Comparison of ENCODE assay signal across 8 cellular contexts in the genomic region with DNA sequence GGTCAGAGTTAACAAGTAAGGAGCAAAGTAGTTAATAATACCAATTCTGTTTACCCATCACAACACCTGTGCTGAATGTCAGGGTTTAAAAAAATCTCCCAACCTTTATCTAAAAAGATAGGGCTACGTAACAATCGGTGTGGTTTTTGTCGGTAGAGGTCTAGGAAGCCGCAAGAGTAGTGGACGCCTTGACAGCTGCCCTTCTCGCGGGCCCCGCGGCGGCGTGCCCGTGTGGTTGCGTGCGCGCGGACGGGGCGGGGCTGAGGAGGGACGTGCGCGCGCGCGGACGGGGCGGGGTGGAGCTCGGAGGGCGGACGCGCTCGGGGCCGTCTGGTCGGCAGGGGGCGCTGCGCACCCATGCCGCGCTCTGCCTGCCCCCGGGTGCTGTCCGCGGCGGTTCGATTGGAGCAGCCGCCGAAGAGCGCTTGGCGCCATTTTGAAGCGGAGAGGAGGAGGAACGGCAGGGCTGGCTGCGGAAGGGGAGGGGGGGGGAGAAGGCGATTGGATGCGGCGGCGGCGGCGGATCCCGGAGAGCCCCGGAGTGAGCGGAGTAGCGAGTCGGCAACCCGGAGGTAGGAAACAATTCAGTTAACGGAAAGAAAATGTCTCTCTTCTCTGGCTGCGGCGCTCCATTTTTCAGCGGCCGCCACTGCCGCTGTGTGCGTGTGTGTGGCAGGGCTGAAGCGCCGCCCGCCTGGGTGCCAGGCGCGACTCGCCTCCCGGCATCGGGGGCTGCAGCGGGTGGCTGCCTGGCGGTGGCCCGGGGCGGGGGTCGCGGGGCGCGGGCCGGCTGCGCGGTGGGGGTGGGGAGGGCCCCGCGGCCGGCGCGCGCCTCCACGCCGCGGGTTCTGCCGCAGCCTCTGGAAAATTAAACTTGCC. TPM values are rescaled to one million over a fixed set of nuclear protein-coding genes. Genes with fewer than 3 reads are reported as not detected.
DNase-seq lines count a peak whose midpoint lies in the region; ATAC-seq, FAIRE-seq and TF ChIP-seq lines count a peak whose summit lies in the region.

A gene with protein sequence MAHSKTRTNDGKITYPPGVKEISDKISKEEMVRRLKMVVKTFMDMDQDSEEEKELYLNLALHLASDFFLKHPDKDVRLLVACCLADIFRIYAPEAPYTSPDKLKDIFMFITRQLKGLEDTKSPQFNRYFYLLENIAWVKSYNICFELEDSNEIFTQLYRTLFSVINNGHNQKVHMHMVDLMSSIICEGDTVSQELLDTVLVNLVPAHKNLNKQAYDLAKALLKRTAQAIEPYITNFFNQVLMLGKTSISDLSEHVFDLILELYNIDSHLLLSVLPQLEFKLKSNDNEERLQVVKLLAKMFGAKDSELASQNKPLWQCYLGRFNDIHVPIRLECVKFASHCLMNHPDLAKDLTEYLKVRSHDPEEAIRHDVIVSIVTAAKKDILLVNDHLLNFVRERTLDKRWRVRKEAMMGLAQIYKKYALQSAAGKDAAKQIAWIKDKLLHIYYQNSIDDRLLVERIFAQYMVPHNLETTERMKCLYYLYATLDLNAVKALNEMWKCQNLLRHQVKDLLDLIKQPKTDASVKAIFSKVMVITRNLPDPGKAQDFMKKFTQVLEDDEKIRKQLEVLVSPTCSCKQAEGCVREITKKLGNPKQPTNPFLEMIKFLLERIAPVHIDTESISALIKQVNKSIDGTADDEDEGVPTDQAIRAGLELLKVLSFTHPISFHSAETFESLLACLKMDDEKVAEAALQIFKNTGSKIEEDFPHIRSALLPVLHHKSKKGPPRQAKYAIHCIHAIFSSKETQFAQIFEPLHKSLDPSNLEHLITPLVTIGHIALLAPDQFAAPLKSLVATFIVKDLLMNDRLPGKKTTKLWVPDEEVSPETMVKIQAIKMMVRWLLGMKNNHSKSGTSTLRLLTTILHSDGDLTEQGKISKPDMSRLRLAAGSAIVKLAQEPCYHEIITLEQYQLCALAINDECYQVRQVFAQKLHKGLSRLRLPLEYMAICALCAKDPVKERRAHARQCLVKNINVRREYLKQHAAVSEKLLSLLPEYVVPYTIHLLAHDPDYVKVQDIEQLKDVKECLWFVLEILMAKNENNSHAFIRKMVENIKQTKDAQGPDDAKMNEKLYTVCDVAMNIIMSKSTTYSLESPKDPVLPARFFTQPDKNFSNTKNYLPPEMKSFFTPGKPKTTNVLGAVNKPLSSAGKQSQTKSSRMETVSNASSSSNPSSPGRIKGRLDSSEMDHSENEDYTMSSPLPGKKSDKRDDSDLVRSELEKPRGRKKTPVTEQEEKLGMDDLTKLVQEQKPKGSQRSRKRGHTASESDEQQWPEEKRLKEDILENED (N-terminal part only) (plus strand): TSS at position 431 of the 879 bp plus-strand sequence. CDS start 62,321 bp downstream, outside the sequence.

- H3K27me3 Mint-ChIP-seq in T-cell, result no peaks in the 10 kb centered on the region

- peak within 1 kb of the TSS; percentile 90 to 96 (median 93) for H3K27ac ChIP-seq in heart right ventricle
- H3K27ac ChIP-seq in upper lobe of left lung, result peak within 1 kb of the TSS; percentile 88 to 99 (median 94)

- TF ChIP-seq POLR2A in GM12891 (IDR thresholded peaks at IDR 0.05; ENCODE audit: low read depth, low read length) (peak; percentile 67; the same call in 1 of the 2 replicates), upper lobe of left lung (IDR thresholded peaks at IDR 0.05) (peak in 3 of 4 donors; percentile 50 to 74 (median 56))

- peak; percentile 96 for FAIRE-seq in GM12891 (lab: Jason Lieb, UNC)

- no peaks in the 10 kb centered on the region for H3K36me3 ChIP-seq in heart right ventricle
- H3K36me3 ChIP-seq in upper lobe of left lung, result no peaks in the 10 kb centered on the region

- TF ChIP-seq EP300 in upper lobe of left lung (IDR thresholded peaks at IDR 0.05), result no peak

- no peaks in the 10 kb centered on the region for H3K9me3 ChIP-seq in heart right ventricle
- H3K9me3 ChIP-seq in upper lobe of left lung, result no peaks in the 10 kb centered on the region

- H3K27ac Mint-ChIP-seq in T-cell, result peak within 1 kb of the TSS; percentile 93 to 96

- CTCF ChIA-PET in T-cell (lab: Charles Lee), result interaction anchor here (0.6 to 3.5 kb wide), 29 partner anchors 9 to 1138 kb away, joined by 3 to 32 read pairs (median 7); a partner anchor contains a TSS

- H3K4me3 Mint-ChIP-seq in T-cell, result peak within 1 kb of the TSS; percentile 97 to 98 (median 97)

- WGBS in heart right ventricle, 2 donors, result 0 to 1% methylated on average over 52 to 90 of the region's 97 CpGs
- WGBS in upper lobe of left lung, 2 donors, result 0% methylated on average over 21 to 56 of the region's 97 CpGs

- ATAC-seq in HG02840 (IDR thresholded peaks at IDR 0.05; ENCODE audit: low FRiP score, unreplicated experiment) (peak; percentile 81), T-cell (replicated peaks in 1 of 4) (peak; percentile 89 to 92 (median 90)), heart right ventricle (peak; percentile 97 to 99 (median 98)), upper lobe of left lung (ENCODE audit: low FRiP score in 2 of 2) (peak; percentile 99 to 100)

- DNase-seq in GM12891 (ENCODE audit: insufficient read length, low spot score) (peak; percentile 77), NCI-H1436 treated with DMSO at 0.1 percent for 48 hours (lab: John Stamatoyannopoulos, UW) (peak; percentile 46), T-cell (peak; percentile 90 to 96 (median 94)), amniotic epithelial cell (ENCODE audit: low read depth) (peak; percentile 89), heart right ventricle (peak; percentile 96), posterior cingulate gyrus (peak; percentile 88 to 99 (median 92)), upper lobe of left lung (peak; percentile 97 to 99)

- H3K9me3 Mint-ChIP-seq in T-cell, result no peaks in the 10 kb centered on the region

- H3K27me3 ChIP-seq in heart right ventricle (no peaks in the 10 kb centered on the region), upper lobe of left lung (no peaks in the 10 kb centered on the region)

- no peaks in the 10 kb centered on the region for H3K36me3 Mint-ChIP-seq in T-cell

- intact Hi-C loops in heart right ventricle (cut with DNase I) (loop anchor here (1.0 to 10.0 kb wide), 16 partner anchors 51 to 1139 kb away; a partner anchor contains a TSS), posterior cingulate gyrus (cut with DNase I) (loop anchor here (2.0 to 10.0 kb wide), 4 partner anchors 65 to 1136 kb away; no protein-coding TSS in a partner anchor)

- H3K4me1 ChIP-seq in heart right ventricle, result peaks cover 0 to 42% (median 28%) of the 10 kb centered on the region in 9 donors
- peaks cover 11 to 32% (median 29%) of the 10 kb centered on the region in 4 donors for H3K4me1 ChIP-seq in upper lobe of left lung

- POLR2A ChIA-PET in T-cell (lab: Charles Lee), result interaction anchor here (0.6 to 1.2 kb wide), 8 partner anchors 47 to 958 kb away, joined by 3 to 6 read pairs (median 4); a partner anchor contains a TSS

- peaks cover 41 to 45% (median 44%) of the 10 kb centered on the region in 3 donors for H3K4me1 Mint-ChIP-seq in T-cell

- peak within 1 kb of the TSS; percentile 55 to 90 (median 82) for H3K4me3 ChIP-seq in heart right ventricle
- H3K4me3 ChIP-seq in upper lobe of left lung, result peak within 1 kb of the TSS; percentile 68 to 95 (median 85)

- TF ChIP-seq CTCF in heart right ventricle (IDR thresholded peaks at IDR 0.05) (peak; percentile 79 to 99 (median 94)), upper lobe of left lung (IDR thresholded peaks at IDR 0.05) (peak; percentile 96 to 100 (median 100))

TF ChIP-seq in GM12891, 5 proteins besides CTCF, POLR2A, EP300 and RAD21:
- TF ChIP-seq POU2F2 (IDR thresholded peaks at IDR 0.05; ENCODE audit: low read depth, low read length) (no peak), POLR2AphosphoS5 (IDR thresholded peaks at IDR 0.05; ENCODE audit: low read depth, low read length) (no peak), TAF1 (IDR thresholded peaks at IDR 0.05; ENCODE audit: low read depth, low read length) (0 out of 2 replicates have a peak, but pooled peaks have one; percentile 35)

RNA-seq across cellular contexts. Expression of the gene that starts here (rescaled TPM):
- polyA plus RNA-seq in GM12891 (2012; ENCODE audit: low read depth, missing spikeins), result 16.9 TPM
- total RNA-seq in T-cell, result 10 to 100 TPM; 45.4 to 48.5 (median 46.9) TPM
- total RNA-seq in heart right ventricle, result 10 to 100 TPM; 16.3 to 29.6 (median 20.6) TPM
- 1 to 10 TPM; 5.6 TPM for polyA plus RNA-seq in heart right ventricle
- total RNA-seq in upper lobe of left lung, result 10 to 100 TPM; 26.0 to 84.3 (median 43.3) TPM

Comparison
In these comparisons a context has a peak if more than half of its experiments do, and no peak if none do; other contexts are left out.
1. Peak in every context shown above with its lines: DNase-seq, ATAC-seq, H3K4me3 ChIP-seq and H3K27ac ChIP-seq.
2. DNase-seq: peak in every context shown above with its lines; median percentile 98 in upper lobe of left lung; 96 in heart right ventricle; 94 in T-cell; 92 in posterior cingulate gyrus; 89 in amniotic epithelial cell; 77 in GM12891; 46 in NCI-H1436 treated with DMSO at 0.1 percent for 48 hours.